29 cellular contexts compared by ENCODE assay signal in genomic region chrX:120743266-120743665, GRCh38.
A peak's percentile ranks its signal among the peaks of the same experiment; 100 is the strongest.
DNase-seq lines count a peak whose midpoint lies in the region; ATAC-seq and TF ChIP-seq lines count a peak whose summit lies in the region.
"Had no signal": no experiment of that assay in that cellular context is flagged by ENCODE, and none has a peak within 500 bp of the region (broad histone marks: within the 10 kb centered on the region; RNA-seq: fewer than 3 reads in every experiment).

No MANE protein-coding gene starts in this region.

- H3K4me2 ChIP-seq in OCI-LY1 (ENCODE audit: low read length) = no peak overlapping the region
- H3K4me2 ChIP-seq: A549, BLaER1 had no signal

- H3K36me3 ChIP-seq in OCI-LY1 (ENCODE audit: insufficient read depth, low read length) = peaks cover 6% of the 10 kb centered on the region; the same call in 1 of the 2 replicates
- no peaks in the 10 kb centered on the region for H3K36me3 ChIP-seq in mucosa of descending colon (ENCODE audit: low read depth)
- H3K36me3 ChIP-seq: BE2C; BLaER1; BLaER1 treated with 17β-estradiol and CSF1 and Interleukin-3, amounts not matched to agents 10 nM and 100 nM had no signal

- H3K9me3 ChIP-seq in OCI-LY1 (ENCODE audit: low read length) (peaks cover 3% of the 10 kb centered on the region; the same call in 1 of the 2 replicates), mucosa of descending colon (no peaks in the 10 kb centered on the region)
- H3K9me3 ChIP-seq: A549, BE2C, Caco-2 had no signal

- DNase-seq in left colon (no peak), mucosa of descending colon (no peak), EL (no peak), DMS 273 treated with DMSO at 0.1 percent for 48 hours (lab: John Stamatoyannopoulos, UW) (no peak)
- no peak for DNase-seq in stimulated activated CD8-positive, alpha-beta memory T cell treated with anti-CD3 and anti-CD28 coated beads, Interleukin-4, amount 100 ng/mL, for 48 hours
- DNase-seq: 8988T; ACHN; AML-193; BE2C; C1 segment of cervical spinal cord; Caco-2; Calu3; CD4-positive, alpha-beta memory T cell; CD4-positive, alpha-beta T cell; CD4-positive, CD25-positive, alpha-beta regulatory T cell; CD8-positive, alpha-beta memory T cell; CD8-positive, alpha-beta T cell; COR-L47; DMS153; DMS53; DMS79; DMS79 treated with DMSO at 0.1 percent for 48 hours; DND-41 had no signal

- TF ChIP-seq CTCF in OCI-LY1 (IDR thresholded peaks at IDR 0.05; ENCODE audit: low read length) (no peak), mucosa of descending colon (IDR thresholded peaks at IDR 0.05) (no peak)

- no peak overlapping the region for H3K9ac ChIP-seq in OCI-LY1 (ENCODE audit: low read length)
- H3K9ac ChIP-seq: BLaER1; BLaER1 treated with 17β-estradiol and CSF1 and Interleukin-3, amounts not matched to agents 10 nM and 100 nM had no signal

- H3K27me3 ChIP-seq in OCI-LY1 (ENCODE audit: insufficient read depth, low read length) = no peaks in the 10 kb centered on the region
- H3K27me3 ChIP-seq: BE2C; BLaER1; BLaER1 treated with 17β-estradiol and CSF1 and Interleukin-3, amounts not matched to agents 10 nM and 100 nM had no signal

- H3F3A ChIP-seq in OCI-LY1 (ENCODE audit: insufficient read depth, low read length) = no peaks in the 10 kb centered on the region

- H3K4me1 ChIP-seq in OCI-LY1 (ENCODE audit: insufficient read depth, low read length, severe bottlenecking) (peaks cover 66% of the 10 kb centered on the region), mucosa of descending colon (ENCODE audit: low read depth) (no peaks in the 10 kb centered on the region)
- H3K4me1 ChIP-seq: BE2C, Caco-2 had no signal

- H2AFZ ChIP-seq in OCI-LY1 (ENCODE audit: low read length) = no peak overlapping the region

- ATAC-seq in left colon = peak; percentile 87
- peak; percentile 71 for ATAC-seq in mucosa of descending colon
- ATAC-seq: A549; CD8-positive, alpha-beta T cell had no signal

- H3K79me2 ChIP-seq in OCI-LY1 (ENCODE audit: insufficient read depth, low read length) = no peaks in the 10 kb centered on the region

- H3K27ac ChIP-seq in OCI-LY1 (ENCODE audit: low read depth, low read length, poor library complexity, severe bottlenecking) = peak overlapping the region; percentile 32
- H3K27ac ChIP-seq: 22Rv1; BLaER1; BLaER1 treated with 17β-estradiol and CSF1 and Interleukin-3, amounts not matched to agents 10 nM and 100 nM; C4-2B had no signal

- H3K9me2 ChIP-seq in OCI-LY1 (ENCODE audit: low read depth, low read length) = no peaks in the 10 kb centered on the region

- H4K20me1 ChIP-seq in OCI-LY1 (ENCODE audit: insufficient read depth, low read length) = no peaks in the 10 kb centered on the region
- H4K20me1 ChIP-seq: BLaER1; BLaER1 treated with 17β-estradiol and CSF1 and Interleukin-3, amounts not matched to agents 10 nM and 100 nM had no signal

- H3K4me3 ChIP-seq in OCI-LY1 (ENCODE audit: low read depth, low read length, poor library complexity, severe bottlenecking) (no peak overlapping the region), mucosa of descending colon (no peak overlapping the region)
- H3K4me3 ChIP-seq: A549; BLaER1; BLaER1 treated with 17β-estradiol and CSF1 and Interleukin-3, amounts not matched to agents 10 nM and 100 nM had no signal

- intact Hi-C loops in left colon (cut with DNase I, micrococcal nuclease) (no loop called here), mucosa of descending colon (cut with DNase I, micrococcal nuclease) (no loop called here)
